Comparison of ENCODE assay signal across 27 cellular contexts in genomic region chr15:26983822-26984221, GRCh38. TPM values are rescaled to one million over a fixed set of nuclear protein-coding genes. Genes with fewer than 3 reads are reported as not detected.
DNase-seq lines count a peak whose midpoint lies in the region; ATAC-seq and TF ChIP-seq lines count a peak whose summit lies in the region.
"Had no signal": no experiment of that assay in that cellular context is flagged by ENCODE, and none has a peak within 500 bp of the region (broad histone marks: within the 10 kb centered on the region; RNA-seq: fewer than 3 reads in every experiment).

No MANE protein-coding gene starts in this region.

- H3K79me1 ChIP-seq in mesendoderm (ENCODE audit: low read length): no peaks in the 10 kb centered on the region

- H3K56ac ChIP-seq in mesendoderm (ENCODE audit: low read length): no peak overlapping the region

- intact Hi-C loops in Panc1 (cut with micrococcal nuclease; ENCODE audit: unreplicated experiment): no loop called here

- CTCF ChIA-PET in Panc1 (lab: Charles Lee): no interaction called here

- no CpG with 5 or more reads among the region's 8 CpGs for WGBS in mesendoderm (ENCODE audit: extremely low coverage, insufficient coverage, low lambda C conversion rate)

- H3K27ac ChIP-seq in Panc1 (ENCODE audit: low read length): no peak overlapping the region
- H3K27ac ChIP-seq in mesendoderm (ENCODE audit: low read depth, low read length): no peak overlapping the region
- H3K27ac ChIP-seq: ovary, SK-N-MC, stomach had no signal

- H3K9ac ChIP-seq in mesendoderm (ENCODE audit: low read length): no peak overlapping the region

- DNase-seq in DMS 273 (lab: John Stamatoyannopoulos, UW; ENCODE audit: unreplicated experiment): peak; percentile 12
- no peak for DNase-seq in DMS 273 treated with DMSO at 0.1 percent for 48 hours (lab: John Stamatoyannopoulos, UW)
- peak; percentile 9 for DNase-seq in KBM-7
- no peak for DNase-seq in Panc1 (ENCODE audit: low read depth, low spot score)
- peak; percentile 25 for DNase-seq in mesendoderm
- no peak for DNase-seq in anterior cingulate cortex (lab: John Stamatoyannopoulos, UW)
- DNase-seq in ureter (ENCODE audit: low spot score): no peak
- no peak for DNase-seq in SHP77 (lab: John Stamatoyannopoulos, UW)
- DNase-seq: 8988T; activated CD4-positive, alpha-beta T cell treated with anti-CD3 and anti-CD28 coated beads for 1 hour; Calu3; dermis blood vessel endothelial cell; foreskin melanocyte; GF-D8; HCEC 1CT; IMR-90; naive thymus-derived CD4-positive, alpha-beta T cell; NCI-H1048; NCI-H2081; NCI-H510A treated with DMSO at 0.1 percent for 48 hours; ovary; stomach; T1000; trophoblast cell had no signal

- H3K23ac ChIP-seq in mesendoderm (ENCODE audit: low read length): no peak overlapping the region

- H3K36me3 ChIP-seq in Panc1 (ENCODE audit: control insufficient read depth, insufficient read depth, low read length): no peaks in the 10 kb centered on the region
- H3K36me3 ChIP-seq in mesendoderm (ENCODE audit: control insufficient read depth, insufficient read depth, low read length): no peaks in the 10 kb centered on the region
- H3K36me3 ChIP-seq: ovary, stomach had no signal

- no peak overlapping the region for H3K4ac ChIP-seq in mesendoderm (ENCODE audit: low read depth, low read length)

- H3K27me3 ChIP-seq in Panc1 (ENCODE audit: control insufficient read depth, insufficient read depth, low read length): no peaks in the 10 kb centered on the region
- H3K27me3 ChIP-seq in mesendoderm (ENCODE audit: insufficient read depth, low read length, poor library complexity): no peaks in the 10 kb centered on the region
- H3K27me3 ChIP-seq: ovary, stomach had no signal

- no peak overlapping the region for H4K8ac ChIP-seq in mesendoderm (ENCODE audit: low read depth, low read length)

- H2BK5ac ChIP-seq in mesendoderm (ENCODE audit: low read length): no peak overlapping the region

- H3K4me2 ChIP-seq in mesendoderm (ENCODE audit: low read length): no peak overlapping the region

- H2AK5ac ChIP-seq in mesendoderm (ENCODE audit: low read length): no peak overlapping the region

- no peaks in the 10 kb centered on the region for H3K9me3 ChIP-seq in Panc1 (ENCODE audit: control insufficient read depth, insufficient read depth, low read depth, low read length)
- H3K9me3 ChIP-seq: ovary had no signal

- H3K79me2 ChIP-seq in mesendoderm (ENCODE audit: control insufficient read depth, insufficient read depth, low read length): no peaks in the 10 kb centered on the region

- TF ChIP-seq CTCF in Panc1 (IDR thresholded peaks at IDR 0.05): 0 out of 2 replicates have a peak, but pooled peaks have one; percentile 16

- H2BK15ac ChIP-seq in mesendoderm (replicated peaks; ENCODE audit: low read depth): no peak overlapping the region

- ATAC-seq in Panc1: no peak
- ATAC-seq: naive thymus-derived CD4-positive, alpha-beta T cell had no signal

- no peaks in the 10 kb centered on the region for H3K4me1 ChIP-seq in Panc1 (ENCODE audit: control insufficient read depth, insufficient read depth, low read length)
- H3K4me1 ChIP-seq in mesendoderm (ENCODE audit: control insufficient read depth, low read depth, low read length): no peaks in the 10 kb centered on the region
- H3K4me1 ChIP-seq: stomach had no signal

- no peak overlapping the region for H3K18ac ChIP-seq in mesendoderm (ENCODE audit: low read length)

- no TSS peak for BruUV-seq in Panc1 (replicated peaks; lab: Mats Ljungman, UMichigan)

- in situ Hi-C loops in KBM-7 (cut with MboI; ENCODE audit: low pct_unique_long_range_greater_than_20kb, low sequenced_read_pairs) (no loop called here), Panc1 (cut with HindIII; ENCODE audit: low pct_unique_long_range_greater_than_20kb, low sequenced_read_pairs) (no loop called here)

- no peak overlapping the region for H2BK120ac ChIP-seq in mesendoderm (ENCODE audit: low read depth, low read length)

- no peak overlapping the region for H4K5ac ChIP-seq in mesendoderm (ENCODE audit: low read length)

- H3K4me3 ChIP-seq in Panc1 (ENCODE audit: low read depth in 2 of 2, low read length in 2 of 2) (no peak overlapping the region), mesendoderm (ENCODE audit: low read length) (no peak overlapping the region)
- H3K4me3 ChIP-seq: ovary, SK-N-MC, stomach had no signal

- POLR2A ChIA-PET in Panc1 (lab: Charles Lee): no interaction called here

RNA-seq across cellular contexts. Expression of gene GABRG3, which starts 12.8 kb away (rescaled TPM):
- total RNA-seq in Panc1 (2021; ENCODE audit: unreplicated experiment) (not detected), ureter (1.6 TPM)
- not detected for polyA plus RNA-seq in Panc1 (2012; ENCODE audit: insufficient read length)
- 0.31 TPM for polyA plus RNA-seq in mesendoderm (2013, experiment 1 of 2)
- 0.20 TPM for polyA plus RNA-seq in mesendoderm (2013, experiment 2 of 2)
- total RNA-seq: activated T-helper 2 cell treated with anti-CD3 and anti-CD28 coated beads, Interferon-gamma antibody, Interleukin-2, Interleukin-4, amounts not matched to agents 10 μg/mL and 5 μg/mL and 100 μg/mL, durations not matched to agents 14 hours and 24 hours and 36 hours; Calu3; dermis blood vessel endothelial cell; IMR-90; naive thymus-derived CD4-positive, alpha-beta T cell had no signal
- polyA plus RNA-seq: BJ; IMR-90; naive thymus-derived CD4-positive, alpha-beta T cell had no signal

Comparison
In these comparisons a context has a peak if more than half of its experiments do, and no peak if none do; other contexts are left out.
1. DNase-seq: peak in DMS 273 (single experiment), KBM-7 (single experiment) and mesendoderm (single experiment); none in DMS 273 treated with DMSO at 0.1 percent for 48 hours (single experiment), Panc1 (single experiment), anterior cingulate cortex (0 of 58), ureter (single experiment) and SHP77 (0 of 2).